Comparison of ENCODE assay signal across 1 cellular context in genomic region chr9:128523199-128523925, GRCh38.
TF ChIP-seq lines count a peak whose summit lies in the region.

No MANE protein-coding gene starts in this region.

TF ChIP-seq in WTC11, 78 proteins besides CTCF, POLR2A, EP300 and RAD21 (continued from another document):
- TF ChIP-seq ARID4B (CRISPR knock-in tag; IDR thresholded peaks at IDR 0.05; ENCODE audit: borderline replicate concordance) = no peak
- TF ChIP-seq ESRRA (CRISPR knock-in tag; IDR thresholded peaks at IDR 0.05; ENCODE audit: borderline replicate concordance) = no peak
- no peak for TF ChIP-seq ZSCAN18 (CRISPR knock-in tag; IDR thresholded peaks at IDR 0.05)
- TF ChIP-seq ZNF396 (CRISPR knock-in tag; IDR thresholded peaks at IDR 0.05; ENCODE audit: borderline replicate concordance) = no peak
- no peak for TF ChIP-seq SMAD3 (CRISPR knock-in tag; IDR thresholded peaks at IDR 0.05; ENCODE audit: borderline replicate concordance)
- TF ChIP-seq, protein P1, sequence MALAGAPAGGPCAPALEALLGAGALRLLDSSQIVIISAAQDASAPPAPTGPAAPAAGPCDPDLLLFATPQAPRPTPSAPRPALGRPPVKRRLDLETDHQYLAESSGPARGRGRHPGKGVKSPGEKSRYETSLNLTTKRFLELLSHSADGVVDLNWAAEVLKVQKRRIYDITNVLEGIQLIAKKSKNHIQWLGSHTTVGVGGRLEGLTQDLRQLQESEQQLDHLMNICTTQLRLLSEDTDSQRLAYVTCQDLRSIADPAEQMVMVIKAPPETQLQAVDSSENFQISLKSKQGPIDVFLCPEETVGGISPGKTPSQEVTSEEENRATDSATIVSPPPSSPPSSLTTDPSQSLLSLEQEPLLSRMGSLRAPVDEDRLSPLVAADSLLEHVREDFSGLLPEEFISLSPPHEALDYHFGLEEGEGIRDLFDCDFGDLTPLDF (CRISPR knock-in tag; IDR thresholded peaks at IDR 0.05) = no peak
- TF ChIP-seq ATF6 (CRISPR knock-in tag; IDR thresholded peaks at IDR 0.05) = no peak
